16 cellular contexts compared by ENCODE assay signal in genomic region chr16:79165541-79165940, GRCh38.
"Had no signal": no experiment of that assay in that cellular context is flagged by ENCODE, and none has a peak within 500 bp of the region (broad histone marks: within the 10 kb centered on the region; RNA-seq: fewer than 3 reads in every experiment).

No MANE protein-coding gene starts in this region.

- H3K27ac ChIP-seq: gastrocnemius medialis, heart left ventricle, psoas muscle, tibial artery had no signal

- H3K9me3 ChIP-seq: gastrocnemius medialis, psoas muscle, tibial artery, uterus had no signal

- H3K27me3 ChIP-seq: cardiac muscle cell, gastrocnemius medialis, heart left ventricle, tibial artery, uterus had no signal

- ATAC-seq: activated CD8-positive, alpha-beta T cell treated with anti-CD3 and anti-CD28 coated beads for 36 hours; activated naive CD4-positive, alpha-beta T cell treated with anti-CD3 and anti-CD28 coated beads, Interleukin-2, amount 50 U/mL, for 72 hours; activated T-cell treated with anti-CD3 and anti-CD28 coated beads, Interleukin-2, amount 50 U/mL, for 4 hours; gastrocnemius medialis; heart left ventricle; left cardiac atrium; naive thymus-derived CD8-positive, alpha-beta T cell; psoas muscle; WTC11 had no signal

- H3K36me3 ChIP-seq: cardiac muscle cell, gastrocnemius medialis, heart left ventricle, tibial artery, uterus had no signal

- DNase-seq: activated CD4-positive, alpha-beta T cell treated with anti-CD3 and anti-CD28 coated beads for 4 hours; activated CD8-positive, alpha-beta T cell treated with anti-CD3 and anti-CD28 coated beads for 36 hours; activated effector memory CD4-positive, alpha-beta T cell treated with anti-CD3 and anti-CD28 coated beads, Interleukin-2, amount 50 U/mL, for 16 hours; activated T-cell treated with anti-CD3 and anti-CD28 coated beads, Interleukin-2, amount 50 U/mL, for 4 hours; gastrocnemius medialis; heart left ventricle; left cardiac atrium; naive thymus-derived CD8-positive, alpha-beta T cell; occipital lobe; psoas muscle; stimulated activated CD4-positive, alpha-beta T cell treated with anti-CD3 and anti-CD28 coated beads, Interleukin-1b, Interleukin-23, amount 100 ng/mL, for 48 hours; tibial artery; uterus had no signal

- H3K4me1 ChIP-seq: gastrocnemius medialis, psoas muscle, uterus had no signal

- H3K4me3 ChIP-seq: cardiac muscle cell, gastrocnemius medialis, heart left ventricle, psoas muscle, tibial artery, uterus had no signal
